In the genomic region with DNA sequence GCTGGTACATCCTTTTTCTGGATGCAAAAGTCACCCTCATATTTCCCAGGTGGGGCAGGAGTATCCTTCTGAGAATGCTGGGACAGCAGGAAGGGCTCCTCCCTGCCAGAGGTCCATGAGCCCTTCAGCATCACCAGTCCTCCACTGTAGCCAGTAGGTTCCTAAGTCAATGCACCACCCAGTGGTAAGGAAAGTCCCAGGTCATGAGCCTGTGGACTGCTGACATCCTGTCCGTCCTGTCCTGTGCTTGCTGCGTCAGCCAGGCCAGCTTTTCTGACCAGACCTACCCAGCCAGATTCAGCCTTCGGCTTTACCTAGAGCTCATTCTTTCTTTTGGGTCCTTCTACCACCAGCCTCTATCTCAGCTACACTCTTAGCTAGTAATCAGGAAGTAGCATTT, we compare ENCODE assay signal across 9 cellular contexts. TPM values are rescaled to one million over a fixed set of nuclear protein-coding genes. Genes with fewer than 3 reads are reported as not detected.
A peak's percentile ranks its signal among the peaks of the same experiment; 100 is the strongest.
DNase-seq lines count a peak whose midpoint lies in the region; ATAC-seq and TF ChIP-seq lines count a peak whose summit lies in the region.
"Had no signal": no experiment of that assay in that cellular context is flagged by ENCODE, and none has a peak within 500 bp of the region (broad histone marks: within the 10 kb centered on the region; RNA-seq: fewer than 3 reads in every experiment).

No MANE protein-coding gene starts in this region.

- H3K27me3 ChIP-seq in CD4-positive, alpha-beta T cell (ENCODE audit: control insufficient read depth, insufficient read depth, low read length), result no peaks in the 10 kb centered on the region

- ATAC-seq in left lobe of liver, result peak; percentile 99
- no peak for ATAC-seq in HG02852 (IDR thresholded peaks at IDR 0.05; ENCODE audit: unreplicated experiment)
- no peak for ATAC-seq in CD4-positive, alpha-beta T cell (ENCODE audit: poor library complexity)

- POLR2A ChIA-PET in CD4-positive, alpha-beta T cell (lab: Charles Lee), result interaction anchor here (1.7 kb wide), 1 partner anchor 22 kb away, joined by 4 read pairs; no protein-coding TSS in a partner anchor

- H3K4me3 Mint-ChIP-seq in CD4-positive, alpha-beta T cell, result no peak overlapping the region
- H3K4me3 Mint-ChIP-seq: memory B cell had no signal

- no peaks in the 10 kb centered on the region for H3K36me3 Mint-ChIP-seq in CD4-positive, alpha-beta T cell (ENCODE audit: low read depth)
- H3K36me3 Mint-ChIP-seq: memory B cell had no signal

- no peak overlapping the region for H3K27ac ChIP-seq in CD4-positive, alpha-beta T cell (ENCODE audit: low read depth, low read length)

- no peak for TF ChIP-seq CTCF in CD4-positive, alpha-beta T cell (IDR thresholded peaks at IDR 0.05)

- intact Hi-C loops in CD4-positive, alpha-beta T cell (cut with DNase I, micrococcal nuclease), result loop anchor here (2.0 to 5.0 kb wide), 2 partner anchors 90 to 91 kb away; no protein-coding TSS in a partner anchor

- DNase-seq in AG20443 (ENCODE audit: low spot score) (peak; percentile 34), HT1080 (ENCODE audit: low read depth) (peak; percentile 55), T47D (ENCODE audit: low read depth in 1 of 2, low spot score in 1 of 2) (peak; percentile 87 to 94), left lobe of liver (ENCODE audit: low spot score) (peak; percentile 69), GOT3 (lab: John Stamatoyannopoulos, UW) (no peak), amygdala (lab: John Stamatoyannopoulos, UW) (no peak)
- DNase-seq in CD4-positive, alpha-beta T cell, result no peak

- H3K9me3 Mint-ChIP-seq in CD4-positive, alpha-beta T cell, result no peaks in the 10 kb centered on the region
- H3K9me3 Mint-ChIP-seq: memory B cell had no signal

- CTCF ChIA-PET in CD4-positive, alpha-beta T cell (lab: Charles Lee), result interaction anchor here (2.9 kb wide), 1 partner anchor 91 kb away, joined by 10 read pairs; no protein-coding TSS in a partner anchor

- no peaks in the 10 kb centered on the region for H3K27me3 Mint-ChIP-seq in CD4-positive, alpha-beta T cell

- in situ Hi-C loops in T47D (cut with HindIII; ENCODE audit: low pct_unique_long_range_greater_than_20kb, low sequenced_read_pairs), result no loop called here

- H3K9me3 ChIP-seq in CD4-positive, alpha-beta T cell (ENCODE audit: control insufficient read depth, low read length), result no peaks in the 10 kb centered on the region

- no peaks in the 10 kb centered on the region for H3K4me1 Mint-ChIP-seq in CD4-positive, alpha-beta T cell (ENCODE audit: low read depth)
- H3K4me1 Mint-ChIP-seq: memory B cell had no signal

- H3K27ac Mint-ChIP-seq in CD4-positive, alpha-beta T cell, result no peak overlapping the region
- H3K27ac Mint-ChIP-seq: memory B cell had no signal

RNA-seq across cellular contexts. Expression of gene ACTN1, which starts 23.0 kb away (rescaled TPM):
- 198 and 266 TPM in 2 replicates for total RNA-seq in HT1080 (2014; rRNA removed; shearing (Covaris generic))
- polyA plus RNA-seq in HT1080 (2015; cell fraction: cytosol; rRNA removed), result 238 and 271 TPM in 2 replicates
- 680 and 735 TPM in 2 replicates for polyA plus RNA-seq in HT1080 (2015; cell fraction: nucleus; rRNA removed)
- 60.1 TPM for total RNA-seq in left lobe of liver
- total RNA-seq in CD4-positive, alpha-beta T cell, result 100 to 1,000 TPM; 128 to 143 TPM

Comparison
In these comparisons a context has a peak if more than half of its experiments do, and no peak if none do; other contexts are left out.
1. DNase-seq: peak in AG20443 (single experiment), HT1080 (single experiment), T47D (2 of 2) and left lobe of liver (single experiment); none in GOT3 (single experiment), amygdala (0 of 56) and CD4-positive, alpha-beta T cell (0 of 10).